Comparison of ENCODE assay signal across 24 cellular contexts in genomic region chr3:60887574-60887973, GRCh38.
DNase-seq lines count a peak whose midpoint lies in the region; ATAC-seq and TF ChIP-seq lines count a peak whose summit lies in the region.
"Had no signal": no experiment of that assay in that cellular context is flagged by ENCODE, and none has a peak within 500 bp of the region (broad histone marks: within the 10 kb centered on the region; RNA-seq: fewer than 3 reads in every experiment).

No MANE protein-coding gene starts in this region.

- peak; percentile 30; the same call in 1 of the 2 replicates for TF ChIP-seq EP300 in Ishikawa (IDR thresholded peaks at IDR 0.05; ENCODE audit: borderline replicate concordance)

- TF ChIP-seq CTCF in parathyroid adenoma (IDR thresholded peaks at IDR 0.05) = no peak

- H3K36me3 ChIP-seq in parathyroid adenoma (ENCODE audit: control insufficient read depth, insufficient read depth, low read length) = no peaks in the 10 kb centered on the region
- H3K36me3 ChIP-seq: BE2C, BLaER1 had no signal

- no peak overlapping the region for H2AFZ ChIP-seq in parathyroid adenoma

- no peak overlapping the region for H3K27ac ChIP-seq in parathyroid adenoma
- H3K27ac ChIP-seq: BLaER1 had no signal

- no peak for TF ChIP-seq RAD21 in Ishikawa (IDR thresholded peaks at IDR 0.05; ENCODE audit: low read depth)

- H3K4me1 ChIP-seq in parathyroid adenoma = peaks cover 4% of the 10 kb centered on the region
- H3K4me1 ChIP-seq: BE2C, BLaER1 had no signal

- peak overlapping the region; percentile 44 for H3K4me2 ChIP-seq in parathyroid adenoma (ENCODE audit: low read length)
- H3K4me2 ChIP-seq: BLaER1 had no signal

- DNase-seq in left kidney (ENCODE audit: low read depth, low spot score) = peak; percentile 33
- DNase-seq in stimulated activated CD4-positive, alpha-beta T cell treated with anti-CD3 and anti-CD28 coated beads, Interleukin-15, amount 100 ng/mL, for 24 hours = no peak
- no peak for DNase-seq in iPS-NIHi11 (ENCODE audit: low spot score)
- no peak for DNase-seq in NCI-H1930 (lab: John Stamatoyannopoulos, UW)
- DNase-seq: 8988T; ACHN; BE2C; C1 segment of cervical spinal cord; CD4-positive, alpha-beta memory T cell; CD4-positive, CD25-positive, alpha-beta regulatory T cell; CD8-positive, alpha-beta memory T cell; COR-L47; DMS 273 treated with DMSO at 0.1 percent for 48 hours; DMS153; DMS53; DMS79; DND-41; EL; GDM1 had no signal

- H3K9ac ChIP-seq in parathyroid adenoma = no peak overlapping the region
- H3K9ac ChIP-seq: BLaER1 had no signal

- no peaks in the 10 kb centered on the region for H3K79me2 ChIP-seq in parathyroid adenoma

- no peak overlapping the region for H3K4me3 ChIP-seq in parathyroid adenoma (ENCODE audit: low read depth, low read length)
- H3K4me3 ChIP-seq: BLaER1, GM12878 had no signal

- no peaks in the 10 kb centered on the region for H3K9me3 ChIP-seq in parathyroid adenoma (ENCODE audit: control insufficient read depth, low read length)
- H3K9me3 ChIP-seq: BE2C had no signal

- no peaks in the 10 kb centered on the region for H3K27me3 ChIP-seq in parathyroid adenoma (ENCODE audit: control insufficient read depth, insufficient read depth, low read length)
- H3K27me3 ChIP-seq: BE2C, BLaER1 had no signal

- ATAC-seq in HG03521 (IDR thresholded peaks at IDR 0.05; ENCODE audit: unreplicated experiment) = no peak
- ATAC-seq: GM12878 had no signal

TF ChIP-seq in Ishikawa, 13 proteins besides CTCF, POLR2A, EP300 and RAD21:
- TF ChIP-seq NFIC (IDR thresholded peaks at IDR 0.05) = 0 out of 2 replicates have a peak, but pooled peaks have one; percentile 13
- TF ChIP-seq, protein P1, sequence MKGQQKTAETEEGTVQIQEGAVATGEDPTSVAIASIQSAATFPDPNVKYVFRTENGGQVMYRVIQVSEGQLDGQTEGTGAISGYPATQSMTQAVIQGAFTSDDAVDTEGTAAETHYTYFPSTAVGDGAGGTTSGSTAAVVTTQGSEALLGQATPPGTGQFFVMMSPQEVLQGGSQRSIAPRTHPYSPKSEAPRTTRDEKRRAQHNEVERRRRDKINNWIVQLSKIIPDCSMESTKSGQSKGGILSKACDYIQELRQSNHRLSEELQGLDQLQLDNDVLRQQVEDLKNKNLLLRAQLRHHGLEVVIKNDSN (IDR thresholded peaks at IDR 0.05) = no peak
- peak; percentile 60 for TF ChIP-seq TEAD4 (IDR thresholded peaks at IDR 0.05)
